Comparison of ENCODE assay signal across 8 cellular contexts in the genomic region with DNA sequence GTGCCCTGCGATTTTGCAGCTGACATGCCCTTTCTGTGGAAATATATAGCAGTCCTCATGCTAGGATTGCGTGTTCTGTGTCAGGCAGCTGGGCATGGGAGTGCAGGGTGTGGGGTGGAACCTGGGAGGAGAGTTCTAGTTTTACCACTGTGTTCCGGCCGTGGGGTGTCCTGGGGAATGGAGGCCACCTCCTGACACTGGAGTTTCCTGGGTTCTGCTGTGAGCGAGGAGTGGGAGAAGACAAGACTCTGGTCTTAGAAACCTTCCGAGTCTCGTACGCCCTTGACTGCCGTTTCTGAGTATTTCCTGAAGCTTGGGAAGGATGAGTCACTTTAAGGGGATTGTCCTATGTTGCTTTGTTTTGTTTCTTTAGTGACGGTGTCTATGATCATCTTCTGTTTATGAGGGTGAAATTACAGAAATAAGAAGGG. TPM values are rescaled to one million over a fixed set of nuclear protein-coding genes. Genes with fewer than 3 reads are reported as not detected.
DNase-seq lines count a peak whose midpoint lies in the region; ATAC-seq and TF ChIP-seq lines count a peak whose summit lies in the region.

No MANE protein-coding gene starts in this region.

- H2AFZ ChIP-seq in neuron (ENCODE audit: low read depth, low read length), result peak overlapping the region; percentile 33

- H3K9me3 ChIP-seq in neuron (ENCODE audit: low read length), result no peaks in the 10 kb centered on the region

- DNase-seq in SW480 (ENCODE audit: low spot score), result peak; percentile 44
- peak; percentile 64 for DNase-seq in epithelial cell of proximal tubule (ENCODE audit: low read depth)
- DNase-seq in C1 segment of cervical spinal cord (lab: John Stamatoyannopoulos, UW), result no peak
- no peak for DNase-seq in DMS114 treated with DMSO at 0.1 percent for 48 hours (lab: John Stamatoyannopoulos, UW; ENCODE audit: unreplicated experiment)
- no peak for DNase-seq in NCI-H446 (lab: John Stamatoyannopoulos, UW)

- no peak for ATAC-seq in GM19452 (IDR thresholded peaks at IDR 0.05; ENCODE audit: unreplicated experiment)

- peaks cover 44% of the 10 kb centered on the region for H3K4me1 ChIP-seq in neuron (ENCODE audit: insufficient read depth, low read length)

- no peaks in the 10 kb centered on the region for H3K27me3 ChIP-seq in neuron (ENCODE audit: insufficient read depth, low read length)

- peaks cover 10% of the 10 kb centered on the region for H3K36me3 ChIP-seq in neuron (ENCODE audit: insufficient read depth, low read length)

- no peak for TF ChIP-seq CTCF in epithelial cell of proximal tubule (conservative IDR thresholded peaks at IDR 0.05; ENCODE audit: low read depth, low read length)

- peak overlapping the region; percentile 28; the same call in 1 of the 2 replicates for H3K4me3 ChIP-seq in GM08714 (ENCODE audit: low read length)
- H3K4me3 ChIP-seq in epithelial cell of proximal tubule (ENCODE audit: low read depth, low read length), result no peak overlapping the region
- peak overlapping the region; percentile 14 for H3K4me3 ChIP-seq in neuron (ENCODE audit: low read length)

RNA-seq across cellular contexts. Expression of gene CD99, which starts 19.0 kb away (rescaled TPM):
- 215 and 226 TPM in 2 replicates for total RNA-seq in epithelial cell of proximal tubule

RNA-seq across cellular contexts. Expression of gene XG, which starts 41.8 kb away (rescaled TPM):
- total RNA-seq in epithelial cell of proximal tubule, result not detected in 2 replicates

Comparison
In these comparisons a context has a peak if more than half of its experiments do, and no peak if none do; other contexts are left out.
1. DNase-seq: peak in SW480 (single experiment) and epithelial cell of proximal tubule (single experiment); none in C1 segment of cervical spinal cord (0 of 14), DMS114 treated with DMSO at 0.1 percent for 48 hours (single experiment) and NCI-H446 (0 of 2).